ENCODE assay signal across 17 cellular contexts in the genomic region with DNA sequence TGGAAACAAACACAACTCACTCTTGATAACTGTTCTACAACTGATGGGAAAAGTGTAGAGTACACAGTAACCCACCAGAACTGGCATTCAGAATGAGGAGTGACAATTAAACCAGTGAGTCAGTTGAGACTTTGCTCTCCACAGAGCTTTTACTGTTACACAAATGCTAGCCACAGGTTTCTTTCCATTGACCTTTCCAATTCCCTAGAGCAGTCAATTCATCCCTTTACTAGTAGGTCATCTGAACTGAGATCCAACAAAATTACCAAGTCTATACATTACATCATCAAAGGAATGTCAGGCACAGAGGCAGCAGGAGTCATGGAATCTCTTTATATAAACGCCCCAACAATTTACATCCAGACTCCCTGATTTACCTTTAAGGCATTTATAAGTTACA.
DNase-seq lines count a peak whose midpoint lies in the region; ATAC-seq and TF ChIP-seq lines count a peak whose summit lies in the region.
"Had no signal": no experiment of that assay in that cellular context is flagged by ENCODE, and none has a peak within 500 bp of the region (broad histone marks: within the 10 kb centered on the region; RNA-seq: fewer than 3 reads in every experiment).

No MANE protein-coding gene starts in this region.

- peaks cover 6 to 27% of the 10 kb centered on the region in 2 donors for H3K4me1 ChIP-seq in gastrocnemius medialis

- H3K27me3 ChIP-seq in brain microvascular endothelial cell (replicated peaks), result no peaks in the 10 kb centered on the region
- H3K27me3 ChIP-seq in gastrocnemius medialis, result no peaks in the 10 kb centered on the region

- intact Hi-C loops in gastrocnemius medialis (cut with DNase I; ENCODE audit: low total_unique reads), result no loop called here

- no peaks in the 10 kb centered on the region for H3K9me3 Mint-ChIP-seq in effector memory CD8-positive, alpha-beta T cell

- POLR2A ChIA-PET in AG04449 (lab: Yijun Ruan, JAX), result no interaction called here

- H3K4me3 Mint-ChIP-seq in effector memory CD8-positive, alpha-beta T cell, result no peak overlapping the region

- ATAC-seq in effector memory CD8-positive, alpha-beta T cell (replicated peaks), result no peak
- ATAC-seq in gastrocnemius medialis (no peak), GM21360 (IDR thresholded peaks at IDR 0.05; ENCODE audit: unreplicated experiment) (no peak)
- ATAC-seq: lower lobe of right lung had no signal

- CTCF ChIA-PET in AG04449 (lab: Yijun Ruan, JAX), result no interaction called here

- H3K27ac ChIP-seq in brain microvascular endothelial cell (no peak overlapping the region), caudate nucleus (ENCODE audit: low read depth, low read length) (no peak overlapping the region), gastrocnemius medialis (no peak overlapping the region)
- H3K27ac ChIP-seq: lower lobe of right lung had no signal

- H3K36me3 ChIP-seq in brain microvascular endothelial cell (replicated peaks) (no peaks in the 10 kb centered on the region), gastrocnemius medialis (no peaks in the 10 kb centered on the region)
- H3K36me3 ChIP-seq: lower lobe of right lung had no signal

- H3K36me3 Mint-ChIP-seq in effector memory CD8-positive, alpha-beta T cell (ENCODE audit: insufficient read depth), result no peaks in the 10 kb centered on the region

- no peak overlapping the region for H3K27ac Mint-ChIP-seq in effector memory CD8-positive, alpha-beta T cell

- H3K4me3 ChIP-seq in AG04449 (ENCODE audit: low read depth, low read length) (no peak overlapping the region), brain microvascular endothelial cell (ENCODE audit: low read depth, low read length) (no peak overlapping the region), gastrocnemius medialis (no peak overlapping the region)
- H3K4me3 ChIP-seq: lower lobe of right lung had no signal

- H3K4me1 Mint-ChIP-seq in effector memory CD8-positive, alpha-beta T cell (ENCODE audit: low read depth in 2 of 2), result peaks cover 6 to 20% of the 10 kb centered on the region in 2 donors

- peak; percentile 31 for DNase-seq in AG04449 (ENCODE audit: low read depth, low spot score)
- DNase-seq in HS-5 (ENCODE audit: low read depth), result peak; percentile 58
- peak; percentile 32 for DNase-seq in brain microvascular endothelial cell
- DNase-seq in iris pigment epithelial cell (ENCODE audit: low read depth), result peak; percentile 63
- no peak for DNase-seq in caudate nucleus (lab: John Stamatoyannopoulos, UW)
- no peak for DNase-seq in effector memory CD8-positive, alpha-beta T cell
- no peak for DNase-seq in gastrocnemius medialis
- DNase-seq: activated CD4-positive, CD25-positive, alpha-beta regulatory T cell; AML-193; glutamatergic neuron; lower lobe of right lung; NCI-H2081 treated with DMSO at 0.1 percent for 48 hours; occipital lobe; SK-N-SH; stimulated activated CD4-positive, alpha-beta T cell treated with anti-CD3 and anti-CD28 coated beads, Interleukin-12 subunit alpha, Interleukin-12 subunit beta, amount 100 ng/mL, for 4 hours; trophoblast cell had no signal

- TF ChIP-seq POLR2A in gastrocnemius medialis (IDR thresholded peaks at IDR 0.05), result no peak

- no peaks in the 10 kb centered on the region for H3K9me3 ChIP-seq in gastrocnemius medialis
- H3K9me3 ChIP-seq: lower lobe of right lung, SK-N-SH had no signal

- in situ Hi-C loops in brain microvascular endothelial cell (cut with HindIII; ENCODE audit: low pct_ligation_motif_present, low sequenced_read_pairs) (no loop called here), gastrocnemius medialis (cut with MboI; ENCODE audit: low sequenced_read_pairs in 4 of 4) (no loop called here)

- TF ChIP-seq CTCF in AG04449 (IDR thresholded peaks at IDR 0.05; ENCODE audit: insufficient read depth, low read length, missing control alignments) (no peak), brain microvascular endothelial cell (IDR thresholded peaks at IDR 0.05; ENCODE audit: low read depth, low read length, missing control alignments) (no peak), gastrocnemius medialis (IDR thresholded peaks at IDR 0.05 in 4 of 5, conservative IDR thresholded peaks at IDR 0.05 in 1 of 5) (no peak)

- H3K27me3 Mint-ChIP-seq in effector memory CD8-positive, alpha-beta T cell, result no peaks in the 10 kb centered on the region

Comparison
In these comparisons a context has a peak if more than half of its experiments do, and no peak if none do; other contexts are left out.
1. DNase-seq: peak in AG04449 (single experiment), HS-5 (single experiment), brain microvascular endothelial cell (single experiment) and iris pigment epithelial cell (single experiment); none in caudate nucleus (0 of 61), effector memory CD8-positive, alpha-beta T cell (0 of 3) and gastrocnemius medialis (0 of 2).